9 cellular contexts compared by ENCODE assay signal in genomic region chr10:28663576-28664368, GRCh38. TPM values are rescaled to one million over a fixed set of nuclear protein-coding genes. Genes with fewer than 3 reads are reported as not detected.
DNase-seq lines count a peak whose midpoint lies in the region; ATAC-seq lines count a peak whose summit lies in the region.
"Had no signal": no experiment of that assay in that cellular context is flagged by ENCODE, and none has a peak within 500 bp of the region (broad histone marks: within the 10 kb centered on the region; RNA-seq: fewer than 3 reads in every experiment).

No MANE protein-coding gene starts in this region.

- peaks cover 37% of the 10 kb centered on the region for H3K27me3 Mint-ChIP-seq in activated CD4-positive, alpha-beta memory T cell treated with anti-CD3 and anti-CD28 coated beads for 36 hours

- H4K91ac ChIP-seq in mesenchymal stem cell (ENCODE audit: low read length): no peak overlapping the region

- peaks cover 1% of the 10 kb centered on the region for H3K36me3 Mint-ChIP-seq in activated CD4-positive, alpha-beta memory T cell treated with anti-CD3 and anti-CD28 coated beads for 36 hours

- intact Hi-C loops in activated CD4-positive, alpha-beta memory T cell treated with anti-CD3 and anti-CD28 coated beads for 36 hours (cut with micrococcal nuclease): loop anchor here (1.0 to 5.0 kb wide), 3 partner anchors 35 to 639 kb away; no protein-coding TSS in a partner anchor

- no peaks in the 10 kb centered on the region for H3K9me3 ChIP-seq in effector memory CD4-positive, alpha-beta T cell (ENCODE audit: control insufficient read depth, low read length)
- no peaks in the 10 kb centered on the region for H3K9me3 ChIP-seq in mesenchymal stem cell (ENCODE audit: control insufficient read depth, low read length)

- POLR2A ChIA-PET in activated CD4-positive, alpha-beta memory T cell treated with anti-CD3 and anti-CD28 coated beads for 36 hours (lab: Charles Lee): no interaction called here

- CTCF ChIA-PET in activated CD4-positive, alpha-beta memory T cell treated with anti-CD3 and anti-CD28 coated beads for 36 hours (lab: Charles Lee): interaction anchor here (0.5 to 3.6 kb wide), 32 partner anchors 9 to 832 kb away, joined by 3 to 49 read pairs (median 4); partner anchors contain the start of gene BAMBI

- no peak overlapping the region for H2BK12ac ChIP-seq in mesenchymal stem cell (ENCODE audit: low read length in 2 of 2)

- H2AFZ ChIP-seq in mesenchymal stem cell (ENCODE audit: low read depth, low read length): no peak overlapping the region

- peak; percentile 74 for DNase-seq in COLO829 (ENCODE audit: low spot score)
- peak; percentile 88 for DNase-seq in NCI-H82 (lab: John Stamatoyannopoulos, UW)
- DNase-seq in activated CD4-positive, alpha-beta memory T cell treated with anti-CD3 and anti-CD28 coated beads for 36 hours: peak; percentile 80
- DNase-seq in effector memory CD4-positive, alpha-beta T cell: peak; percentile 28 to 46 (median 29)
- DNase-seq in mesenchymal stem cell: peak; percentile 89
- peak; percentile 18 for DNase-seq in stimulated activated CD8-positive, alpha-beta memory T cell treated with anti-CD3 and anti-CD28 coated beads, Interleukin-15, amount 100 ng/mL, for 24 hours (ENCODE audit: low read depth)

- H2BK5ac ChIP-seq in mesenchymal stem cell (ENCODE audit: low read depth, low read length, poor library complexity, severe bottlenecking): no peak overlapping the region

- H3K18ac ChIP-seq in mesenchymal stem cell (ENCODE audit: low read depth in 1 of 2, low read length in 2 of 2): no peak overlapping the region

- H4K8ac ChIP-seq in mesenchymal stem cell (ENCODE audit: low read length): no peak overlapping the region

- H3K4ac ChIP-seq in mesenchymal stem cell (ENCODE audit: low read depth in 1 of 2, low read length in 2 of 2): no peak overlapping the region

- no peak overlapping the region for H3K23ac ChIP-seq in mesenchymal stem cell (ENCODE audit: low read length in 2 of 2)

- H2AK5ac ChIP-seq in mesenchymal stem cell (ENCODE audit: low read length, severe bottlenecking): no peak overlapping the region

- H2BK120ac ChIP-seq in mesenchymal stem cell (ENCODE audit: low read depth, low read length): no peak overlapping the region

- H3K79me1 ChIP-seq in mesenchymal stem cell (replicated peaks; ENCODE audit: low read length, poor library complexity, severe bottlenecking): no peaks in the 10 kb centered on the region

- ATAC-seq in GM19452 (IDR thresholded peaks at IDR 0.05; ENCODE audit: unreplicated experiment) (peak; percentile 95), HG03558 (IDR thresholded peaks at IDR 0.05; ENCODE audit: extremely low read depth, unreplicated experiment) (peak; percentile 62)

- no peaks in the 10 kb centered on the region for H3K4me1 ChIP-seq in effector memory CD4-positive, alpha-beta T cell (ENCODE audit: control insufficient read depth, insufficient read depth, low read length, poor library complexity, severe bottlenecking)
- peaks cover 5% of the 10 kb centered on the region for H3K4me1 ChIP-seq in mesenchymal stem cell (ENCODE audit: control insufficient read depth, insufficient read depth, low read depth, low read length)

- H3K36me3 ChIP-seq in effector memory CD4-positive, alpha-beta T cell (ENCODE audit: control insufficient read depth, insufficient read depth, low read length): no peaks in the 10 kb centered on the region
- no peaks in the 10 kb centered on the region for H3K36me3 ChIP-seq in mesenchymal stem cell (ENCODE audit: control insufficient read depth in 1 of 2, insufficient read depth in 2 of 2, low read depth in 1 of 2, low read length in 2 of 2)

- H3K4me3 Mint-ChIP-seq in activated CD4-positive, alpha-beta memory T cell treated with anti-CD3 and anti-CD28 coated beads for 36 hours: no peak overlapping the region

- H3K9ac ChIP-seq in mesenchymal stem cell (ENCODE audit: low read length): peak overlapping the region; percentile 17

- WGBS in mesenchymal stem cell: 6% methylated on average over 8 of the region's 9 CpGs

- peaks cover 5% of the 10 kb centered on the region for H3K27me3 ChIP-seq in effector memory CD4-positive, alpha-beta T cell (replicated peaks; ENCODE audit: control insufficient read depth, insufficient read depth, low read length, poor library complexity, severe bottlenecking)
- H3K27me3 ChIP-seq in mesenchymal stem cell (ENCODE audit: control insufficient read depth in 1 of 2, insufficient read depth in 1 of 2, low read length in 2 of 2): peaks cover 16 to 23% of the 10 kb centered on the region in 2 experiments

- H3K4me2 ChIP-seq in mesenchymal stem cell (ENCODE audit: low read length, poor library complexity, severe bottlenecking): no peak overlapping the region

- H3K27ac Mint-ChIP-seq in activated CD4-positive, alpha-beta memory T cell treated with anti-CD3 and anti-CD28 coated beads for 36 hours: no peak overlapping the region

- H3K14ac ChIP-seq in mesenchymal stem cell (ENCODE audit: low read length in 2 of 2): no peak overlapping the region

- H3K4me1 Mint-ChIP-seq in activated CD4-positive, alpha-beta memory T cell treated with anti-CD3 and anti-CD28 coated beads for 36 hours (ENCODE audit: low read depth): peaks cover 7% of the 10 kb centered on the region

- H3K27ac ChIP-seq in effector memory CD4-positive, alpha-beta T cell (ENCODE audit: insufficient read depth, low read length, poor library complexity, severe bottlenecking): no peak overlapping the region
- H3K27ac ChIP-seq in mesenchymal stem cell (ENCODE audit: low read length, poor library complexity, severe bottlenecking): no peak overlapping the region
- H3K27ac ChIP-seq: SK-N-MC had no signal

- H2BK15ac ChIP-seq in mesenchymal stem cell (ENCODE audit: low read depth, poor library complexity, severe bottlenecking): no peak overlapping the region

- H3K4me3 ChIP-seq in effector memory CD4-positive, alpha-beta T cell (ENCODE audit: insufficient read depth, low read depth, low read length, poor library complexity, severe bottlenecking): no peak overlapping the region
- no peak overlapping the region for H3K4me3 ChIP-seq in mesenchymal stem cell (ENCODE audit: insufficient read depth in 1 of 2, low read depth in 1 of 2, low read length in 2 of 2)
- H3K4me3 ChIP-seq: SK-N-MC had no signal

- no peaks in the 10 kb centered on the region for H3K9me3 Mint-ChIP-seq in activated CD4-positive, alpha-beta memory T cell treated with anti-CD3 and anti-CD28 coated beads for 36 hours

RNA-seq across cellular contexts. Expression of gene BAMBI, which starts 13.5 kb away (rescaled TPM):
- total RNA-seq in activated CD4-positive, alpha-beta memory T cell treated with anti-CD3 and anti-CD28 coated beads for 36 hours: under 1 TPM; 0.31 to 0.33 TPM
- 156 TPM for polyA plus RNA-seq in mesenchymal stem cell (2013, experiment 1 of 2)
- 155 TPM for polyA plus RNA-seq in mesenchymal stem cell (2013, experiment 2 of 2)

Comparison
In these comparisons a context has a peak if more than half of its experiments do, and no peak if none do; other contexts are left out.
1. DNase-seq: peak in every context shown above with its lines; median percentile 89 in mesenchymal stem cell; 88 in NCI-H82; 80 in activated CD4-positive, alpha-beta memory T cell treated with anti-CD3 and anti-CD28 coated beads for 36 hours; 74 in COLO829; 29 in effector memory CD4-positive, alpha-beta T cell; 18 in stimulated activated CD8-positive, alpha-beta memory T cell treated with anti-CD3 and anti-CD28 coated beads, Interleukin-15, amount 100 ng/mL, for 24 hours.